In genomic region chr1:183734600-183735036, GRCh38 we compare ENCODE assay signal across 10 cellular contexts.
DNase-seq lines count a peak whose midpoint lies in the region; ATAC-seq and TF ChIP-seq lines count a peak whose summit lies in the region.
"Had no signal": no experiment of that assay in that cellular context is flagged by ENCODE, and none has a peak within 500 bp of the region (broad histone marks: within the 10 kb centered on the region; RNA-seq: fewer than 3 reads in every experiment).

No MANE protein-coding gene starts in this region.

- no peak overlapping the region for H3K4me2 ChIP-seq in neural progenitor cell
- no peak overlapping the region for H3K4me2 ChIP-seq in H9 (ENCODE audit: insufficient read depth, insufficient read length, low read length)

- H4K8ac ChIP-seq in H9 (replicated peaks; ENCODE audit: insufficient read length, low read depth, low read length), result no peak overlapping the region

- H2BK5ac ChIP-seq in H9 (ENCODE audit: insufficient read length, low read length), result no peak overlapping the region

- intact Hi-C loops in Right ventricle myocardium inferior (cut with DNase I), result loop anchor here (5.0 kb wide), 1 partner anchor 48 kb away; no protein-coding TSS in a partner anchor
- intact Hi-C loops in cardiac septum (cut with DNase I), result no loop called here
- intact Hi-C loops in head of caudate nucleus (cut with DNase I), result no loop called here

- H3K4me1 Mint-ChIP-seq in neural progenitor cell (peaks cover 9% of the 10 kb centered on the region), H9 (peaks cover 6 to 9% of the 10 kb centered on the region in 2 experiments; a peak in 3 of 4 replicates)
- H3K4me1 Mint-ChIP-seq: activated B cell treated with CpG ODN at 0.5 μM for 24 hours had no signal

- no peak overlapping the region for H4K91ac ChIP-seq in H9 (ENCODE audit: insufficient read length, low read depth, low read length)

- H3K23ac ChIP-seq in H9 (ENCODE audit: insufficient read length, low read depth, low read length), result no peak overlapping the region

- H3K27me3 ChIP-seq in neural progenitor cell (no peaks in the 10 kb centered on the region), H9 (ENCODE audit: insufficient read depth, low read length) (no peaks in the 10 kb centered on the region)

- ATAC-seq in Right ventricle myocardium inferior (peak; percentile 89), HG03045 (IDR thresholded peaks at IDR 0.05; ENCODE audit: unreplicated experiment) (no peak)

- H3K27ac Mint-ChIP-seq in neural progenitor cell, result peak overlapping the region; percentile 30
- peak overlapping the region in 1 of 3 experiments; percentile 11; a peak in 1 of 7 replicates for H3K27ac Mint-ChIP-seq in H9
- H3K27ac Mint-ChIP-seq: activated B cell treated with CpG ODN at 0.5 μM for 24 hours had no signal

- no peak for TF ChIP-seq CTCF in neural progenitor cell (IDR thresholded peaks at IDR 0.05)
- no peak for TF ChIP-seq CTCF in H9 (conservative IDR thresholded peaks at IDR 0.05)

- H3K4me3 Mint-ChIP-seq in neural progenitor cell, result no peak overlapping the region
- no peak overlapping the region for H3K4me3 Mint-ChIP-seq in H9
- H3K4me3 Mint-ChIP-seq: activated B cell treated with CpG ODN at 0.5 μM for 24 hours had no signal

- H3K56ac ChIP-seq in H9 (ENCODE audit: insufficient read length, low read depth, low read length), result no peak overlapping the region

- no peaks in the 10 kb centered on the region for H3K23me2 ChIP-seq in H9 (ENCODE audit: insufficient read length, low read depth, low read length, poor library complexity, severe bottlenecking)

- DNase-seq in Right ventricle myocardium inferior (ENCODE audit: missing footprints), result peak; percentile 64
- DNase-seq in cardiac septum (ENCODE audit: low spot score), result no peak
- peak in 40 of 42 donors; percentile 3 to 77 (median 45) for DNase-seq in head of caudate nucleus
- DNase-seq in neural progenitor cell (ENCODE audit: low spot score), result peak; percentile 54
- DNase-seq in NCI-H345 (lab: John Stamatoyannopoulos, UW), result no peak
- no peak for DNase-seq in H9
- no peak for DNase-seq in NCI-H1436 (lab: John Stamatoyannopoulos, UW)
- DNase-seq: activated B cell treated with CpG ODN at 0.5 μM for 24 hours; stimulated activated CD4-positive, alpha-beta T cell treated with anti-CD3 and anti-CD28 coated beads, Interleukin-4, amount 100 ng/mL, for 1 hour had no signal

- H3K14ac ChIP-seq in H9 (ENCODE audit: insufficient read depth, low read length), result no peak overlapping the region

- H3K79me1 ChIP-seq in H9 (ENCODE audit: insufficient read depth, low read depth, low read length, poor library complexity, severe bottlenecking), result no peaks in the 10 kb centered on the region

- no peak overlapping the region for H2BK120ac ChIP-seq in H9 (ENCODE audit: low read depth, low read length, poor library complexity, severe bottlenecking)

- H2AK5ac ChIP-seq in H9 (ENCODE audit: insufficient read length, low read length), result no peak overlapping the region

- H3K18ac ChIP-seq in H9 (ENCODE audit: insufficient read length, low read depth, low read length), result no peak overlapping the region

- H3K36me3 Mint-ChIP-seq in neural progenitor cell (no peaks in the 10 kb centered on the region), H9 (ENCODE audit: insufficient read depth in 1 of 3, low read depth in 3 of 3) (no peaks in the 10 kb centered on the region)

- no peak overlapping the region for H2BK20ac ChIP-seq in H9 (ENCODE audit: low read depth, low read length, poor library complexity, severe bottlenecking)

- no CpG with 5 or more reads among the region's 5 CpGs for WGBS in H9 (ENCODE audit: extremely low coverage, insufficient read length, low lambda C conversion rate)

- no peak overlapping the region for H3T11ph ChIP-seq in H9 (ENCODE audit: low read length)

- H3K9me3 ChIP-seq in neural progenitor cell (ENCODE audit: low read depth) (no peaks in the 10 kb centered on the region), H9 (ENCODE audit: control insufficient read depth, low read depth, low read length) (no peaks in the 10 kb centered on the region)

- no peak overlapping the region for H3K4ac ChIP-seq in H9 (ENCODE audit: low read depth, low read length)

- H4K20me1 ChIP-seq in neural progenitor cell (ENCODE audit: low read depth) (no peaks in the 10 kb centered on the region), H9 (ENCODE audit: control insufficient read depth, insufficient read depth, insufficient read length) (no peaks in the 10 kb centered on the region)

- no peaks in the 10 kb centered on the region for H3K36me3 ChIP-seq in neural progenitor cell

- no peak overlapping the region for H3K4me3 ChIP-seq in neural progenitor cell

- H4K5ac ChIP-seq in H9 (ENCODE audit: insufficient read length, low read depth, low read length), result no peak overlapping the region

- H2BK12ac ChIP-seq in H9 (ENCODE audit: insufficient read length, low read depth, low read length), result no peak overlapping the region

- H3K4me1 ChIP-seq in neural progenitor cell (peaks cover 11% of the 10 kb centered on the region), H9 (ENCODE audit: insufficient read depth, low read length) (0 out of 2 replicates have a peak, but pooled peaks cover 3% of the 10 kb centered on the region)

- H2AFZ ChIP-seq in neural progenitor cell (replicated peaks) (peak overlapping the region; percentile 35), H9 (ENCODE audit: low read length) (no peak overlapping the region)

- H3K79me2 ChIP-seq in neural progenitor cell (ENCODE audit: low read depth) (no peaks in the 10 kb centered on the region), H9 (ENCODE audit: insufficient read depth, low read length) (no peaks in the 10 kb centered on the region)

- peaks cover 2% of the 10 kb centered on the region for H3K27me3 Mint-ChIP-seq in neural progenitor cell (ENCODE audit: insufficient read depth, low read depth)
- H3K27me3 Mint-ChIP-seq in H9 (ENCODE audit: low read depth), result no peaks in the 10 kb centered on the region

- H3K9me3 Mint-ChIP-seq in neural progenitor cell (no peaks in the 10 kb centered on the region), H9 (no peaks in the 10 kb centered on the region)
- H3K9me3 Mint-ChIP-seq: activated B cell treated with CpG ODN at 0.5 μM for 24 hours had no signal

- no peak overlapping the region for H2BK15ac ChIP-seq in H9 (ENCODE audit: low read depth, low read length)

- H3K27ac ChIP-seq in neural progenitor cell (no peak overlapping the region), H9 (ENCODE audit: insufficient read length, low read depth, low read length) (no peak overlapping the region)

- no peak overlapping the region for H3K9ac ChIP-seq in neural progenitor cell
- no peak overlapping the region for H3K9ac ChIP-seq in H9 (ENCODE audit: extremely low read depth, insufficient read length, low read length)

- no peaks in the 10 kb centered on the region for H3F3A ChIP-seq in neural progenitor cell (ENCODE audit: low read depth)

Comparison
In these comparisons a context has a peak if more than half of its experiments do, and no peak if none do; other contexts are left out.
1. DNase-seq: peak in Right ventricle myocardium inferior (single experiment), head of caudate nucleus (40 of 42) and neural progenitor cell (single experiment); none in cardiac septum (single experiment), NCI-H345 (single experiment), H9 (single experiment) and NCI-H1436 (single experiment).